1 cellular context compared by ENCODE assay signal in genomic region chr1:111172463-111172862, GRCh38.
A peak's percentile ranks its signal among the peaks of the same experiment; 100 is the strongest.
TF ChIP-seq lines count a peak whose summit lies in the region.

No MANE protein-coding gene starts in this region.

TF ChIP-seq in K562, 482 proteins besides CTCF, POLR2A, EP300 and RAD21 (continued from another document):
- TF ChIP-seq ZNF407 (IDR thresholded peaks at IDR 0.05; ENCODE audit: low read depth) (no peak), HMBOX1 (IDR thresholded peaks at IDR 0.05) (peak; percentile 42; the same call in 1 of the 2 replicates), DDX20 (tag; IDR thresholded peaks at IDR 0.05; ENCODE audit: low read depth) (no peak), SIX5 (IDR thresholded peaks at IDR 0.05; ENCODE audit: borderline replicate concordance in 1 of 2, insufficient read depth in 1 of 2, low read depth in 1 of 2, low read length in 2 of 2) (no peak), MAFK (IDR thresholded peaks at IDR 0.05; ENCODE audit: low read length) (peak; percentile 33; the same call in 1 of the 2 replicates), PHF20 (IDR thresholded peaks at IDR 0.05; ENCODE audit: partially characterized antibody) (no peak), NCOR1 (IDR thresholded peaks at IDR 0.05) (peak; percentile 61), FOSL1 (tag; conservative IDR thresholded peaks at IDR 0.05) (peak; percentile 51), MNT (conservative IDR thresholded peaks at IDR 0.05) (0 out of 4 replicates have a peak, but pooled peaks of 1 of the 2 experiments have one; percentile 20), CBFA2T3 (IDR thresholded peaks at IDR 0.05) (peak; percentile 79), MTA2 (IDR thresholded peaks at IDR 0.05; ENCODE audit: low read depth) (peak; percentile 53), ATF2 (CRISPR knock-in tag; IDR thresholded peaks at IDR 0.05) (no peak), TCF3 (CRISPR knock-in tag; IDR thresholded peaks at IDR 0.05) (peak; percentile 90), SMARCE1 (IDR thresholded peaks at IDR 0.05) (peak; percentile 72; the same call in 1 of the 2 replicates), MTA1 (IDR thresholded peaks at IDR 0.05; ENCODE audit: borderline replicate concordance) (no peak), HMGN3 (IDR thresholded peaks at IDR 0.05; ENCODE audit: borderline replicate concordance, extremely low read depth, insufficient read length, low read depth, low read length) (no peak), GATA2 (CRISPR knock-in tag; IDR thresholded peaks at IDR 0.05) (peak; percentile 50; the same call in 1 of the 2 replicates)
- TF ChIP-seq, protein P1, sequence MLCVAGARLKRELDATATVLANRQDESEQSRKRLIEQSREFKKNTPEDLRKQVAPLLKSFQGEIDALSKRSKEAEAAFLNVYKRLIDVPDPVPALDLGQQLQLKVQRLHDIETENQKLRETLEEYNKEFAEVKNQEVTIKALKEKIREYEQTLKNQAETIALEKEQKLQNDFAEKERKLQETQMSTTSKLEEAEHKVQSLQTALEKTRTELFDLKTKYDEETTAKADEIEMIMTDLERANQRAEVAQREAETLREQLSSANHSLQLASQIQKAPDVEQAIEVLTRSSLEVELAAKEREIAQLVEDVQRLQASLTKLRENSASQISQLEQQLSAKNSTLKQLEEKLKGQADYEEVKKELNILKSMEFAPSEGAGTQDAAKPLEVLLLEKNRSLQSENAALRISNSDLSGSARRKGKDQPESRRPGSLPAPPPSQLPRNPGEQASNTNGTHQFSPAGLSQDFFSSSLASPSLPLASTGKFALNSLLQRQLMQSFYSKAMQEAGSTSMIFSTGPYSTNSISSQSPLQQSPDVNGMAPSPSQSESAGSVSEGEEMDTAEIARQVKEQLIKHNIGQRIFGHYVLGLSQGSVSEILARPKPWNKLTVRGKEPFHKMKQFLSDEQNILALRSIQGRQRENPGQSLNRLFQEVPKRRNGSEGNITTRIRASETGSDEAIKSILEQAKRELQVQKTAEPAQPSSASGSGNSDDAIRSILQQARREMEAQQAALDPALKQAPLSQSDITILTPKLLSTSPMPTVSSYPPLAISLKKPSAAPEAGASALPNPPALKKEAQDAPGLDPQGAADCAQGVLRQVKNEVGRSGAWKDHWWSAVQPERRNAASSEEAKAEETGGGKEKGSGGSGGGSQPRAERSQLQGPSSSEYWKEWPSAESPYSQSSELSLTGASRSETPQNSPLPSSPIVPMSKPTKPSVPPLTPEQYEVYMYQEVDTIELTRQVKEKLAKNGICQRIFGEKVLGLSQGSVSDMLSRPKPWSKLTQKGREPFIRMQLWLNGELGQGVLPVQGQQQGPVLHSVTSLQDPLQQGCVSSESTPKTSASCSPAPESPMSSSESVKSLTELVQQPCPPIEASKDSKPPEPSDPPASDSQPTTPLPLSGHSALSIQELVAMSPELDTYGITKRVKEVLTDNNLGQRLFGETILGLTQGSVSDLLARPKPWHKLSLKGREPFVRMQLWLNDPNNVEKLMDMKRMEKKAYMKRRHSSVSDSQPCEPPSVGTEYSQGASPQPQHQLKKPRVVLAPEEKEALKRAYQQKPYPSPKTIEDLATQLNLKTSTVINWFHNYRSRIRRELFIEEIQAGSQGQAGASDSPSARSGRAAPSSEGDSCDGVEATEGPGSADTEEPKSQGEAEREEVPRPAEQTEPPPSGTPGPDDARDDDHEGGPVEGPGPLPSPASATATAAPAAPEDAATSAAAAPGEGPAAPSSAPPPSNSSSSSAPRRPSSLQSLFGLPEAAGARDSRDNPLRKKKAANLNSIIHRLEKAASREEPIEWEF (CRISPR knock-in tag; IDR thresholded peaks at IDR 0.05), result no peak
- TF ChIP-seq, protein P2, sequence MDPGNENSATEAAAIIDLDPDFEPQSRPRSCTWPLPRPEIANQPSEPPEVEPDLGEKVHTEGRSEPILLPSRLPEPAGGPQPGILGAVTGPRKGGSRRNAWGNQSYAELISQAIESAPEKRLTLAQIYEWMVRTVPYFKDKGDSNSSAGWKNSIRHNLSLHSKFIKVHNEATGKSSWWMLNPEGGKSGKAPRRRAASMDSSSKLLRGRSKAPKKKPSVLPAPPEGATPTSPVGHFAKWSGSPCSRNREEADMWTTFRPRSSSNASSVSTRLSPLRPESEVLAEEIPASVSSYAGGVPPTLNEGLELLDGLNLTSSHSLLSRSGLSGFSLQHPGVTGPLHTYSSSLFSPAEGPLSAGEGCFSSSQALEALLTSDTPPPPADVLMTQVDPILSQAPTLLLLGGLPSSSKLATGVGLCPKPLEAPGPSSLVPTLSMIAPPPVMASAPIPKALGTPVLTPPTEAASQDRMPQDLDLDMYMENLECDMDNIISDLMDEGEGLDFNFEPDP (CRISPR knock-in tag; IDR thresholded peaks at IDR 0.05), result no peak
- TF ChIP-seq, protein P3, sequence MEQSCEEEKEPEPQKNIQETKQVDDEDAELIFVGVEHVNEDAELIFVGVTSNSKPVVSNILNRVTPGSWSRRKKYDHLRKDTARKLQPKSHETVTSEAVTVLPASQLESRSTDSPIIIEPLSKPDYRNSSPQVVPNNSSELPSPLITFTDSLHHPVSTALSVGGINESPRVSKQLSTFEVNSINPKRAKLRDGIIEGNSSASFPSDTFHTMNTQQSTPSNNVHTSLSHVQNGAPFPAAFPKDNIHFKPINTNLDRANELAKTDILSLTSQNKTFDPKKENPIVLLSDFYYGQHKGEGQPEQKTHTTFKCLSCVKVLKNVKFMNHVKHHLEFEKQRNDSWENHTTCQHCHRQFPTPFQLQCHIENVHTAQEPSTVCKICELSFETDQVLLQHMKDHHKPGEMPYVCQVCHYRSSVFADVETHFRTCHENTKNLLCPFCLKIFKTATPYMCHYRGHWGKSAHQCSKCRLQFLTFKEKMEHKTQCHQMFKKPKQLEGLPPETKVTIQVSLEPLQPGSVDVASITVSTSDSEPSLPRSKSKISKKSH (CRISPR knock-in tag; IDR thresholded peaks at IDR 0.05), result no peak
TF ChIP-seq in K562: peak in this region for 35.
